Comparison of ENCODE assay signal across 10 cellular contexts in the genomic region with DNA sequence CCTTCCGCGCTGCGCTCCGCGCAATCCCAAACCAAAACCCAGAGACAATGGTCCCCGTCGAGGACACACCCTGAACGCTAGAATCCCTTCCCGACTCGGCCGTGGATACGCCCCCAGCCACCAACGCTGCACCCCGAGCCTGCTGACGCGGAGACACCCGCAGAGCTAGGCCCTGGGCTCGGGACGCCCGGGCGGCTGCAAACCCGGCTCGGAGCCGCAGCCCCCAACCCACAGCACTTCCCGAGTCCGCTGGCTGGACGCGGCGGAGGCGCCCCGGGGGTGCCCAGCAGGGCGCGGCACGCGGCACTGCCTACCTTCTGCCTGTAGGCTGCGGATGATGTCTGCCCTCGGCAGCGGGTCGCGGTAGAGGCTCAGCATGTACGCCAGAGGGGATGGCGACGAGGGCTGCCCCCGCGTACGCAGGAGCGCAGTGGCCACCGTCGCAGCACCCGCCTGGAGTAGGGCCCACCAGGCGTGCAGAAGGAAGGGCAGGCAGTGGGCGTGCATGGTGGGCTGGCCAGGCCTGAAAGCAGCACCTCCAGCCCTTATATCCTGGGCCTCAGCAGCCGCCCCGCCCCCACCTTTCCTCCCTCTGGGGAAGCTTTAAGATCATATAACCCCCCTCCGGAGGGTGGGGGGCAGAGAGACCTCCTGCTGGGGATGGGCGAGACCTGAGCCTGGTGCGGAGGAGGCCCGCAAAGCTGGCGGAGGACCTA. TPM values are rescaled to one million over a fixed set of nuclear protein-coding genes. Genes with fewer than 3 reads are reported as not detected.
DNase-seq lines count a peak whose midpoint lies in the region; ATAC-seq and TF ChIP-seq lines count a peak whose summit lies in the region.
"Had no signal": no experiment of that assay in that cellular context is flagged by ENCODE, and none has a peak within 500 bp of the region (broad histone marks: within the 10 kb centered on the region; RNA-seq: fewer than 3 reads in every experiment).

A gene (minus strand): TSS at position 521 of the 716 bp plus-strand sequence. CDS start 14 bp downstream, at position 507.

- H3K36me3 ChIP-seq in HUES48 (ENCODE audit: control insufficient read depth, insufficient read depth, low read length) (no peaks in the 10 kb centered on the region), hepatocyte (replicated peaks; ENCODE audit: insufficient read depth, low read depth) (no peaks in the 10 kb centered on the region), transverse colon (no peaks in the 10 kb centered on the region)

- no peaks in the 10 kb centered on the region for H3K9me3 Mint-ChIP-seq in activated T-cell treated with anti-CD3 and anti-CD28 coated beads, Interleukin-2, amount 50 U/mL, for 72 hours

- peaks cover 2 to 3% of the 10 kb centered on the region in 2 donors for H3K36me3 Mint-ChIP-seq in activated T-cell treated with anti-CD3 and anti-CD28 coated beads, Interleukin-2, amount 50 U/mL, for 72 hours (ENCODE audit: insufficient read depth in 2 of 2)

- H3K4me1 ChIP-seq in HUES48 (ENCODE audit: control insufficient read depth, insufficient read depth, low read length) = peaks cover 33% of the 10 kb centered on the region
- peaks cover 25% of the 10 kb centered on the region for H3K4me1 ChIP-seq in hepatocyte (ENCODE audit: insufficient read depth)
- H3K4me1 ChIP-seq in transverse colon = peaks cover 9 to 38% (median 23%) of the 10 kb centered on the region in 4 donors

- TF ChIP-seq CTCF in hepatocyte (IDR thresholded peaks at IDR 0.05; ENCODE audit: poor library complexity) (no peak), transverse colon (IDR thresholded peaks at IDR 0.05) (no peak)

- peak; percentile 61 to 73 for ATAC-seq in activated T-cell treated with anti-CD3 and anti-CD28 coated beads, Interleukin-2, amount 50 U/mL, for 72 hours (replicated peaks in 1 of 2)
- ATAC-seq in GM21447 (IDR thresholded peaks at IDR 0.05; ENCODE audit: unreplicated experiment) (no peak), GM21515 (IDR thresholded peaks at IDR 0.05; ENCODE audit: unreplicated experiment) (no peak)

- no peaks in the 10 kb centered on the region for H4K20me1 ChIP-seq in hepatocyte (ENCODE audit: insufficient read depth, poor library complexity, severe bottlenecking)

- H3K27ac Mint-ChIP-seq in activated T-cell treated with anti-CD3 and anti-CD28 coated beads, Interleukin-2, amount 50 U/mL, for 72 hours = no peak within 1 kb of the TSS

- TF ChIP-seq POLR2A in transverse colon (IDR thresholded peaks at IDR 0.05) = no peak

- H3K9ac ChIP-seq in HUES48 (ENCODE audit: low read depth, low read length) = peak within 1 kb of the TSS; percentile 68

- H3K4me3 Mint-ChIP-seq in activated T-cell treated with anti-CD3 and anti-CD28 coated beads, Interleukin-2, amount 50 U/mL, for 72 hours = peak within 1 kb of the TSS; percentile 75 to 79

- H3K9me3 ChIP-seq in HUES48 (ENCODE audit: control insufficient read depth, insufficient read depth, low read length) = no peaks in the 10 kb centered on the region
- no peaks in the 10 kb centered on the region for H3K9me3 ChIP-seq in hepatocyte (ENCODE audit: low read depth)
- H3K9me3 ChIP-seq in transverse colon = no peaks in the 10 kb centered on the region

- H3K4me3 ChIP-seq in HUES48 (ENCODE audit: low read depth, low read length) (peak within 1 kb of the TSS; percentile 72), hepatocyte (no peak within 1 kb of the TSS), transverse colon (peak within 1 kb of the TSS in 2 of 4 donors; percentile 7 to 19)

- H2AFZ ChIP-seq in hepatocyte = peak within 1 kb of the TSS; percentile 3

- H3K27me3 ChIP-seq in HUES48 (ENCODE audit: control insufficient read depth, insufficient read depth, low read length) (peaks cover 35% of the 10 kb centered on the region), hepatocyte (peaks cover 55% of the 10 kb centered on the region), transverse colon (peaks cover 44% of the 10 kb centered on the region)

- peak within 1 kb of the TSS; percentile 84 for H3K27ac ChIP-seq in HUES48 (ENCODE audit: low read depth, low read length)
- no peak within 1 kb of the TSS for H3K27ac ChIP-seq in hepatocyte
- H3K27ac ChIP-seq in transverse colon = no peak within 1 kb of the TSS

- no peaks in the 10 kb centered on the region for H3K79me2 ChIP-seq in hepatocyte

- DNase-seq in activated T-cell treated with anti-CD3 and anti-CD28 coated beads, Interleukin-2, amount 50 U/mL, for 72 hours = peak in 1 of 2 donors; percentile 11
- DNase-seq in hepatocyte (ENCODE audit: low spot score) = no peak
- DNase-seq in retina = peak; percentile 74
- DNase-seq in activated effector memory CD4-positive, alpha-beta T cell treated with anti-CD3 and anti-CD28 coated beads, Interleukin-2, amount 50 U/mL, for 16 hours = no peak
- DNase-seq in transverse colon = no peak
- DNase-seq: kidney glomerular epithelial cell, NCI-H526 treated with DMSO at 0.1 percent for 48 hours had no signal

- peaks cover 7% of the 10 kb centered on the region for H3K4me1 Mint-ChIP-seq in activated T-cell treated with anti-CD3 and anti-CD28 coated beads, Interleukin-2, amount 50 U/mL, for 72 hours (ENCODE audit: low read depth)

- TF ChIP-seq EP300 in transverse colon (IDR thresholded peaks at IDR 0.05; ENCODE audit: low read depth) = no peak

- WGBS in hepatocyte (ENCODE audit: low lambda C conversion rate, missing lambda C conversion rate) = 5% methylated on average over 53 of the region's 59 CpGs
- WGBS in transverse colon (ENCODE audit: low coverage in 1 of 2), 2 donors = 18% methylated on average over 35 of the region's 59 CpGs; no CpG with 5 or more reads in 1 of the 2 donors

- in situ Hi-C loops in transverse colon (cut with MboI; ENCODE audit: low pct_ligation_motif_present in 1 of 4, low pct_unique_long_range_greater_than_20kb in 1 of 4, low sequenced_read_pairs in 3 of 4) = no loop called here

- peaks cover 39% of the 10 kb centered on the region for H3K27me3 Mint-ChIP-seq in activated T-cell treated with anti-CD3 and anti-CD28 coated beads, Interleukin-2, amount 50 U/mL, for 72 hours (ENCODE audit: low read depth)

- no peaks in the 10 kb centered on the region for H3K9me2 ChIP-seq in hepatocyte (replicated peaks; ENCODE audit: insufficient read depth)

- H3K4me2 ChIP-seq in hepatocyte = peak within 1 kb of the TSS; percentile 76

- intact Hi-C loops in transverse colon (cut with DNase I; ENCODE audit: low total_unique reads) = no loop called here

RNA-seq across cellular contexts. Expression of the gene that starts here (rescaled TPM):
- not detected for total RNA-seq in activated T-cell treated with anti-CD3 and anti-CD28 coated beads, Interleukin-2, amount 50 U/mL, for 72 hours
- not detected in 2 replicates for total RNA-seq in hepatocyte
- polyA plus RNA-seq in hepatocyte = not detected in 2 replicates
- not detected for total RNA-seq in transverse colon

Comparison
In these comparisons a context has a peak if more than half of its experiments do, and no peak if none do; other contexts are left out.
1. Peak in ATAC-seq in activated T-cell treated with anti-CD3 and anti-CD28 coated beads, Interleukin-2, amount 50 U/mL, for 72 hours; RNA of the gene not detected or under 1 TPM.